In the genomic region with DNA sequence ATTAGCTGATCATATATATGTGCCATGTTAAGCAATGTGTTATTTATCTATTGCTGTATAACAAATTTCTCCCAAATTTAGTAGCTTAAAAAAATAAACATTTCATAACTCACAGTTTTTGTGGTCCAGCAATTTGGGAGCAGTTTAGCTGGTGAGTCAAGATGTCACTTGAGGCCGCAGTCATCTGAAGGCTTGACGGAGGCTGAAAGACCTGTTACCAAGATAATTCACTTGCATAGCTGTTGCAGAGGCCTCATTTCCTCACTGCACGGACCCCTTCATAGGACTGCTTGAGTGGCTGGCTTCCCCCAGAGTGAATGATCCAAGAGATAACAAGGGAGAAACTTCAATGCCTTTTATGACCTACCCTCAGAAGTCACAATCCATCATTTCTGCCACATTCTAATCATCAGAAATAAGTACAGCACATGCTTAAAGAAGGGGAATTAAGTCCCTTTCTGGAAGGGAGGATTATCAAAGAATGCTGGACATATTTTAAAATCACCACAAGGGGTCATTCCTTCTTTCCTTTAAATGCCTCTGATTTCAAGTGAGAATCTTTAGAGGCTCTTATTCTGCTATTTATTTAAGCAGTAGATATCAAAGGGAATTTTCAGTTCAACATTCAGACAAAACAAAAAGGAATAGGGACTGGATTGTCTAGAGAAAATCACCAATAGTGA, we compare ENCODE assay signal across 10 cellular contexts. TPM values are rescaled to one million over a fixed set of nuclear protein-coding genes. Genes with fewer than 3 reads are reported as not detected.
DNase-seq lines count a peak whose midpoint lies in the region; ATAC-seq, FAIRE-seq and TF ChIP-seq lines count a peak whose summit lies in the region.
"Had no signal": no experiment of that assay in that cellular context is flagged by ENCODE, and none has a peak within 500 bp of the region (broad histone marks: within the 10 kb centered on the region; RNA-seq: fewer than 3 reads in every experiment).

No MANE protein-coding gene starts in this region.

- H3K4ac ChIP-seq in mesenchymal stem cell (ENCODE audit: low read depth in 1 of 2, low read length in 2 of 2): no peak overlapping the region

- H3K18ac ChIP-seq in mesenchymal stem cell (ENCODE audit: low read depth in 1 of 2, low read length in 2 of 2): no peak overlapping the region

- no peak overlapping the region for H3K27ac Mint-ChIP-seq in activated T-helper 2 cell treated with anti-CD3 and anti-CD28 coated beads, Interferon-gamma antibody, Interleukin-2, Interleukin-4, amounts not matched to agents 10 μg/mL and 5 μg/mL and 100 μg/mL, durations not matched to agents 14 hours and 24 hours and 36 hours

- H3K9me2 ChIP-seq in Loucy (replicated peaks; ENCODE audit: low read depth, low read length): no peaks in the 10 kb centered on the region

- no peaks in the 10 kb centered on the region for H3K27me3 Mint-ChIP-seq in activated T-helper 2 cell treated with anti-CD3 and anti-CD28 coated beads, Interferon-gamma antibody, Interleukin-2, Interleukin-4, amounts not matched to agents 10 μg/mL and 5 μg/mL and 100 μg/mL, durations not matched to agents 14 hours and 24 hours and 36 hours (ENCODE audit: low read depth)

- H3K27me3 ChIP-seq in Loucy (ENCODE audit: insufficient read depth, low read length, poor library complexity, severe bottlenecking) (no peaks in the 10 kb centered on the region), K562 (ENCODE audit: control insufficient read depth in 2 of 2, insufficient read depth in 2 of 2, low read length in 2 of 2) (no peaks in the 10 kb centered on the region), mesenchymal stem cell (ENCODE audit: control insufficient read depth in 1 of 2, insufficient read depth in 1 of 2, low read length in 2 of 2) (no peaks in the 10 kb centered on the region)
- H3K27me3 ChIP-seq: heart right ventricle, thyroid gland had no signal

- no peaks in the 10 kb centered on the region for H3K9me3 Mint-ChIP-seq in activated T-helper 2 cell treated with anti-CD3 and anti-CD28 coated beads, Interferon-gamma antibody, Interleukin-2, Interleukin-4, amounts not matched to agents 10 μg/mL and 5 μg/mL and 100 μg/mL, durations not matched to agents 14 hours and 24 hours and 36 hours

- peaks cover 2% of the 10 kb centered on the region for H3K4me1 Mint-ChIP-seq in activated T-helper 2 cell treated with anti-CD3 and anti-CD28 coated beads, Interferon-gamma antibody, Interleukin-2, Interleukin-4, amounts not matched to agents 10 μg/mL and 5 μg/mL and 100 μg/mL, durations not matched to agents 14 hours and 24 hours and 36 hours (ENCODE audit: low read depth)

- no TSS peak for BruUV-seq in K562 (replicated peaks; lab: Mats Ljungman, UMichigan)

- DNase-seq in Caki2 (ENCODE audit: low read depth) (peak; percentile 30), K562 (ENCODE audit: extremely low read depth in 1 of 4, low spot score in 3 of 4) (peak in 2 of 4 experiments; percentile 35 to 47), mesenchymal stem cell (peak; percentile 35), NCI-H187 treated with DMSO at 0.1 percent for 48 hours (lab: John Stamatoyannopoulos, UW) (no peak)
- no peak for DNase-seq in activated T-helper 2 cell treated with anti-CD3 and anti-CD28 coated beads, Interferon-gamma antibody, Interleukin-2, Interleukin-4, amounts not matched to agents 10 μg/mL and 5 μg/mL and 100 μg/mL, durations not matched to agents 14 hours and 24 hours and 36 hours (ENCODE audit: low spot score)
- DNase-seq in stimulated activated naive CD4-positive, alpha-beta T cell (lab: John Stamatoyannopoulos, UW): no peak
- DNase-seq: heart right ventricle, thyroid gland had no signal

- CTCF ChIA-PET in K562 (lab: Yijun Ruan, JAX; ENCODE audit: low intra/inter-chr PET ratio): interaction anchor here (1.8 to 1.9 kb wide), 2 partner anchors 30 to 88 kb away, joined by 9 to 12 read pairs; no protein-coding TSS in a partner anchor

- H2AK5ac ChIP-seq in mesenchymal stem cell (ENCODE audit: low read length, severe bottlenecking): peak overlapping the region; percentile 3

- H2BK15ac ChIP-seq in mesenchymal stem cell (ENCODE audit: low read depth, poor library complexity, severe bottlenecking): no peak overlapping the region

- H3K4me1 ChIP-seq in Loucy (ENCODE audit: insufficient read depth, low read length, poor library complexity, severe bottlenecking): no peaks in the 10 kb centered on the region
- peaks cover 11 to 19% of the 10 kb centered on the region in 2 experiments; a peak in 4 of 5 replicates for H3K4me1 ChIP-seq in K562 (replicated peaks in 1 of 2; ENCODE audit: control insufficient read depth in 2 of 2, insufficient read depth in 2 of 2, low read length in 2 of 2)
- peaks cover 5% of the 10 kb centered on the region for H3K4me1 ChIP-seq in mesenchymal stem cell (ENCODE audit: control insufficient read depth, insufficient read depth, low read depth, low read length)
- H3K4me1 ChIP-seq: thyroid gland had no signal

- H3K79me2 ChIP-seq in Loucy (ENCODE audit: insufficient read depth, low read length) (no peaks in the 10 kb centered on the region), K562 (ENCODE audit: control insufficient read depth, insufficient read depth, low read length) (no peaks in the 10 kb centered on the region)

- no peak overlapping the region for H3K9ac ChIP-seq in Loucy (ENCODE audit: low read depth, low read length, poor library complexity, severe bottlenecking)
- H3K9ac ChIP-seq in K562 (ENCODE audit: insufficient read depth in 1 of 2, low read depth in 2 of 2, low read length in 2 of 2): no peak overlapping the region
- no peak overlapping the region for H3K9ac ChIP-seq in mesenchymal stem cell (ENCODE audit: low read length)

- H4K8ac ChIP-seq in mesenchymal stem cell (ENCODE audit: low read length): no peak overlapping the region

- FAIRE-seq in K562 (lab: Jason Lieb, UNC): no peak

- WGBS in K562 (ENCODE audit: insufficient coverage, low coverage, missing lambda C conversion rate): 35% methylated on average over 3 of the region's 3 CpGs
- WGBS in mesenchymal stem cell: 55% methylated on average over 3 of the region's 3 CpGs

- no peak overlapping the region for H2BK5ac ChIP-seq in mesenchymal stem cell (ENCODE audit: low read depth, low read length, poor library complexity, severe bottlenecking)

- TF ChIP-seq RAD21 in K562 (CRISPR knock-in tag; conservative IDR thresholded peaks at IDR 0.05 in 1 of 2, IDR thresholded peaks at IDR 0.05 in 1 of 2): peak; percentile 34 to 61

- TF ChIP-seq EP300 in K562 (IDR thresholded peaks at IDR 0.05; ENCODE audit: low read length): no peak

- no peak overlapping the region for H4K91ac ChIP-seq in mesenchymal stem cell (ENCODE audit: low read length)

- H3K4me2 ChIP-seq in Loucy (ENCODE audit: low read depth, low read length, poor library complexity, severe bottlenecking): no peak overlapping the region
- no peak overlapping the region for H3K4me2 ChIP-seq in K562 (ENCODE audit: insufficient read depth, low read length)
- no peak overlapping the region for H3K4me2 ChIP-seq in mesenchymal stem cell (ENCODE audit: low read length, poor library complexity, severe bottlenecking)

- H4K20me1 ChIP-seq in Loucy (ENCODE audit: insufficient read depth, low read length, poor library complexity, severe bottlenecking) (no peaks in the 10 kb centered on the region), K562 (replicated peaks; ENCODE audit: control insufficient read depth, insufficient read depth, low read length) (no peaks in the 10 kb centered on the region)

- H3K4me3 ChIP-seq in Loucy (ENCODE audit: low read length, poor library complexity, severe bottlenecking) (no peak overlapping the region), K562 (no peak overlapping the region), mesenchymal stem cell (ENCODE audit: insufficient read depth in 1 of 2, low read depth in 1 of 2, low read length in 2 of 2) (no peak overlapping the region)
- H3K4me3 ChIP-seq: heart right ventricle, thyroid gland had no signal

- H3K4me3 Mint-ChIP-seq in activated T-helper 2 cell treated with anti-CD3 and anti-CD28 coated beads, Interferon-gamma antibody, Interleukin-2, Interleukin-4, amounts not matched to agents 10 μg/mL and 5 μg/mL and 100 μg/mL, durations not matched to agents 14 hours and 24 hours and 36 hours (ENCODE audit: low read depth): no peak overlapping the region

- TF ChIP-seq POLR2A in K562 (conservative IDR thresholded peaks at IDR 0.05): no peak

- H3K9me1 ChIP-seq in K562 (ENCODE audit: control insufficient read depth, insufficient read depth, low read length): no peaks in the 10 kb centered on the region

- in situ Hi-C loops in Caki2 (cut with HindIII; ENCODE audit: low pct_unique_long_range_greater_than_20kb, low sequenced_read_pairs) (no loop called here), K562 (cut with MboI) (no loop called here)

- H2BK120ac ChIP-seq in mesenchymal stem cell (ENCODE audit: low read depth, low read length): no peak overlapping the region

- no peak overlapping the region for H2BK12ac ChIP-seq in mesenchymal stem cell (ENCODE audit: low read length in 2 of 2)

- H3K27ac ChIP-seq in K562 (ENCODE audit: extremely low read depth, low read depth, low read length): no peak overlapping the region
- H3K27ac ChIP-seq in mesenchymal stem cell (ENCODE audit: low read length, poor library complexity, severe bottlenecking): no peak overlapping the region
- H3K27ac ChIP-seq: heart right ventricle, thyroid gland had no signal

- no peaks in the 10 kb centered on the region for H3F3A ChIP-seq in Loucy (ENCODE audit: low read depth)

- peak; percentile 56 for TF ChIP-seq CTCF in Loucy (conservative IDR thresholded peaks at IDR 0.05; ENCODE audit: low read length)
- TF ChIP-seq CTCF in K562 (IDR thresholded peaks at IDR 0.05 in 2 of 3, conservative IDR thresholded peaks at IDR 0.05 in 1 of 3; ENCODE audit: insufficient read depth in 2 of 3, low read depth in 1 of 3, low read length in 3 of 3): peak; percentile 31 to 70 (median 34); a peak in 3 of 6 replicates

- H2AFZ ChIP-seq in Loucy (ENCODE audit: low read length): no peak overlapping the region
- peak overlapping the region; percentile 32 for H2AFZ ChIP-seq in K562 (ENCODE audit: low read depth, low read length)
- H2AFZ ChIP-seq in mesenchymal stem cell (ENCODE audit: low read depth, low read length): no peak overlapping the region

- POLR2A ChIA-PET in K562 (lab: Yijun Ruan, JAX): interaction anchor here (0.5 to 1.1 kb wide), 5 partner anchors 10 to 386 kb away, joined by 3 to 4 read pairs (median 3); a partner anchor contains a TSS

- no peak overlapping the region for H3K14ac ChIP-seq in mesenchymal stem cell (ENCODE audit: low read length in 2 of 2)

- H3K9me3 ChIP-seq in Loucy (ENCODE audit: insufficient read depth, low read depth, low read length): no peaks in the 10 kb centered on the region
- no peaks in the 10 kb centered on the region for H3K9me3 ChIP-seq in K562 (replicated peaks; ENCODE audit: control insufficient read depth, insufficient read depth, low read depth, low read length)
- H3K9me3 ChIP-seq in mesenchymal stem cell (ENCODE audit: control insufficient read depth, low read length): no peaks in the 10 kb centered on the region
- H3K9me3 ChIP-seq: heart right ventricle, thyroid gland had no signal

- no peaks in the 10 kb centered on the region for H3K79me1 ChIP-seq in mesenchymal stem cell (replicated peaks; ENCODE audit: low read length, poor library complexity, severe bottlenecking)

- ATAC-seq in K562 (peak; percentile 16; the same call in 1 of the 3 replicates), HG03159 (IDR thresholded peaks at IDR 0.05; ENCODE audit: unreplicated experiment) (no peak)
- ATAC-seq: heart right ventricle had no signal

- H3K36me3 Mint-ChIP-seq in activated T-helper 2 cell treated with anti-CD3 and anti-CD28 coated beads, Interferon-gamma antibody, Interleukin-2, Interleukin-4, amounts not matched to agents 10 μg/mL and 5 μg/mL and 100 μg/mL, durations not matched to agents 14 hours and 24 hours and 36 hours (ENCODE audit: low read depth): no peaks in the 10 kb centered on the region

- no peak overlapping the region for H3K23ac ChIP-seq in mesenchymal stem cell (ENCODE audit: low read length in 2 of 2)

- H3K36me3 ChIP-seq in Loucy (ENCODE audit: insufficient read depth, low read length) (no peaks in the 10 kb centered on the region), K562 (ENCODE audit: control insufficient read depth, insufficient read depth, low read length) (no peaks in the 10 kb centered on the region), mesenchymal stem cell (ENCODE audit: control insufficient read depth in 1 of 2, insufficient read depth in 2 of 2, low read depth in 1 of 2, low read length in 2 of 2) (no peaks in the 10 kb centered on the region)
- H3K36me3 ChIP-seq: heart right ventricle, thyroid gland had no signal

- intact Hi-C loops in K562 (cut with micrococcal nuclease): loop anchor here (5.0 kb wide), 1 partner anchor 188 kb away; no protein-coding TSS in a partner anchor
- intact Hi-C loops in activated T-helper 2 cell treated with anti-CD3 and anti-CD28 coated beads, Interferon-gamma antibody, Interleukin-2, Interleukin-4, amounts not matched to agents 10 μg/mL and 5 μg/mL and 100 μg/mL, durations not matched to agents 14 hours and 24 hours and 36 hours (cut with micrococcal nuclease): no loop called here

RNA-seq across cellular contexts. Expression of a gene that starts 10.5 kb away (rescaled TPM):
- 20.6 and 27.6 TPM in 2 replicates for total RNA-seq in Caki2 (2014; rRNA removed; shearing (Covaris generic); ENCODE audit: low replicate concordance)
- 35.3 and 133 TPM in 2 replicates for total RNA-seq in K562 (2011; cell fraction: chromatin; rRNA removed; ENCODE audit: low replicate concordance)
- 16.7 and 26.2 TPM in 2 replicates for total RNA-seq in K562 (2011; cell fraction: nucleolus; rRNA removed)
- total RNA-seq in K562 (2011; cell fraction: nucleoplasm; rRNA removed): 38.6 and 52.0 TPM in 2 replicates
- total RNA-seq in K562 (2014; rRNA removed) (25.3 and 28.2 TPM in 2 replicates), K562 (2014; rRNA removed; fragmentation: Illumina TruSeq; extraction: Trizol) (38.8 and 43.1 TPM in 2 replicates), K562 (2015; rRNA removed; fragmentation: Illumina TruSeq; extraction: Trizol) (39.4 and 41.1 TPM in 2 replicates), K562 (2021) (38.8 and 44.7 TPM in 2 replicates)
- polyA plus RNA-seq in K562 (2011; rRNA removed) (15.7 and 21.5 TPM in 2 replicates), K562 (2014; fragmentation: Illumina TruSeq; extraction: Trizol) (33.6 and 36.3 TPM in 2 replicates), K562 (2014; fragmentation: Nextera tagmentation; extraction: Ambion mirVana) (10 to 100 TPM; 27.3 to 33.3 TPM), K562 (2014; rRNA removed) (18.6 and 26.4 TPM in 2 replicates)
- 7.1 and 10.4 TPM in 2 replicates for polyA plus RNA-seq in K562 (2011; cell fraction: cytosol; rRNA removed)
- 17.2 and 19.5 TPM in 2 replicates for polyA plus RNA-seq in K562 (2011; cell fraction: nucleus; rRNA removed)
- 29.8 and 31.3 TPM in 2 replicates for polyA plus RNA-seq in K562 (2012)
- 32.2 and 34.9 TPM in 2 replicates for polyA minus RNA-seq in K562 (2011; rRNA and poly(A)+ RNA removed)
- polyA minus RNA-seq in K562 (2011; cell fraction: cytosol; rRNA and poly(A)+ RNA removed): 12.4 and 18.3 TPM in 2 replicates
- polyA minus RNA-seq in K562 (2011; cell fraction: nucleus; rRNA and poly(A)+ RNA removed): 21.5 and 27.9 TPM in 2 replicates
- 33.4 TPM for polyA plus RNA-seq in mesenchymal stem cell (2013, experiment 1 of 2)
- 33.7 TPM for polyA plus RNA-seq in mesenchymal stem cell (2013, experiment 2 of 2)
- 50.9 and 54.7 TPM in 2 replicates for total RNA-seq in activated T-helper 2 cell treated with anti-CD3 and anti-CD28 coated beads, Interferon-gamma antibody, Interleukin-2, Interleukin-4, amounts not matched to agents 10 μg/mL and 5 μg/mL and 100 μg/mL, durations not matched to agents 14 hours and 24 hours and 36 hours

Comparison
In these comparisons a context has a peak if more than half of its experiments do, and no peak if none do; other contexts are left out.
1. DNase-seq: peak in Caki2 (single experiment) and mesenchymal stem cell (single experiment); none in activated T-helper 2 cell treated with anti-CD3 and anti-CD28 coated beads, Interferon-gamma antibody, Interleukin-2, Interleukin-4, amounts not matched to agents 10 μg/mL and 5 μg/mL and 100 μg/mL, durations not matched to agents 14 hours and 24 hours and 36 hours (single experiment), stimulated activated naive CD4-positive, alpha-beta T cell (0 of 6) and NCI-H187 treated with DMSO at 0.1 percent for 48 hours (single experiment).